Comparison of ENCODE assay signal across 17 cellular contexts in genomic region chr13:31749929-31750328, GRCh38. TPM values are rescaled to one million over a fixed set of nuclear protein-coding genes. Genes with fewer than 3 reads are reported as not detected.
DNase-seq lines count a peak whose midpoint lies in the region; ATAC-seq and FAIRE-seq lines count a peak whose summit lies in the region.
"Had no signal": no experiment of that assay in that cellular context is flagged by ENCODE, and none has a peak within 500 bp of the region (broad histone marks: within the 10 kb centered on the region; RNA-seq: fewer than 3 reads in every experiment).

No MANE protein-coding gene starts in this region.

- H3K4me2 ChIP-seq in Karpas-422 (ENCODE audit: low read depth, low read length, poor library complexity, severe bottlenecking) = no peak overlapping the region

- no peaks in the 10 kb centered on the region for H3K36me3 Mint-ChIP-seq in immature natural killer cell
- no peaks in the 10 kb centered on the region for H3K36me3 Mint-ChIP-seq in activated naive CD4-positive, alpha-beta T cell treated with anti-CD3 and anti-CD28 coated beads for 36 hours (ENCODE audit: low read depth)

- H3K27ac Mint-ChIP-seq in immature natural killer cell = no peak overlapping the region
- H3K27ac Mint-ChIP-seq in activated naive CD4-positive, alpha-beta T cell treated with anti-CD3 and anti-CD28 coated beads for 36 hours = no peak overlapping the region

- H3K9me3 Mint-ChIP-seq in immature natural killer cell = no peaks in the 10 kb centered on the region
- no peaks in the 10 kb centered on the region for H3K9me3 Mint-ChIP-seq in activated naive CD4-positive, alpha-beta T cell treated with anti-CD3 and anti-CD28 coated beads for 36 hours

- H4K20me1 ChIP-seq in Karpas-422 (ENCODE audit: insufficient read depth, low read depth, low read length) = no peaks in the 10 kb centered on the region

- no peaks in the 10 kb centered on the region for H3K36me3 ChIP-seq in Karpas-422 (ENCODE audit: insufficient read depth, low read length)
- H3K36me3 ChIP-seq: HAP-1 had no signal

- no peak overlapping the region for H3K4me3 ChIP-seq in Karpas-422 (ENCODE audit: low read length)
- H3K4me3 ChIP-seq: coronary artery, HAP-1, SK-N-MC, testis had no signal

- H2AFZ ChIP-seq in Karpas-422 (ENCODE audit: low read length) = no peak overlapping the region

- DNase-seq in AG08395 (ENCODE audit: low spot score) = peak; percentile 83
- DNase-seq in Karpas-422 = peak; percentile 27
- DNase-seq in amniotic stem cell (lab: John Stamatoyannopoulos, UW) = peak; percentile 80
- peak; percentile 71 for DNase-seq in hepatic stellate cell (ENCODE audit: low spot score)
- DNase-seq in immature natural killer cell = no peak
- no peak for DNase-seq in frontal cortex (ENCODE audit: low spot score in 2 of 2)
- DNase-seq in activated naive CD4-positive, alpha-beta T cell treated with anti-CD3 and anti-CD28 coated beads for 36 hours = no peak
- DNase-seq: activated effector memory CD4-positive, alpha-beta T cell treated with anti-CD3 and anti-CD28 coated beads, Interleukin-2, amount 50 U/mL, for 16 hours; hypothalamus; NCI-H345; testis had no signal

- no peaks in the 10 kb centered on the region for H3K9me2 ChIP-seq in Karpas-422 (replicated peaks; ENCODE audit: insufficient read depth, low read length)

- no peaks in the 10 kb centered on the region for H3K27me3 ChIP-seq in Karpas-422 (ENCODE audit: low read length)
- H3K27me3 ChIP-seq: testis had no signal

- no peaks in the 10 kb centered on the region for H3K9me3 ChIP-seq in Karpas-422 (ENCODE audit: low read length)
- H3K9me3 ChIP-seq: HAP-1, testis had no signal

- no peaks in the 10 kb centered on the region for H3K4me1 Mint-ChIP-seq in immature natural killer cell
- no peaks in the 10 kb centered on the region for H3K4me1 Mint-ChIP-seq in activated naive CD4-positive, alpha-beta T cell treated with anti-CD3 and anti-CD28 coated beads for 36 hours (ENCODE audit: low read depth)

- H3K9ac ChIP-seq in Karpas-422 (ENCODE audit: low read length) = no peak overlapping the region

- no peak for FAIRE-seq in frontal cortex (lab: Jason Lieb, UNC)

- H3K27me3 Mint-ChIP-seq in immature natural killer cell (ENCODE audit: low read depth in 3 of 3) = peaks cover 3 to 17% (median 3%) of the 10 kb centered on the region in 3 donors
- peaks cover 2% of the 10 kb centered on the region for H3K27me3 Mint-ChIP-seq in activated naive CD4-positive, alpha-beta T cell treated with anti-CD3 and anti-CD28 coated beads for 36 hours (ENCODE audit: low read depth)

- CTCF ChIA-PET in activated naive CD4-positive, alpha-beta T cell treated with anti-CD3 and anti-CD28 coated beads for 36 hours (lab: Charles Lee) = no interaction called here

- no peaks in the 10 kb centered on the region for H3K4me1 ChIP-seq in Karpas-422 (ENCODE audit: low read length)
- H3K4me1 ChIP-seq: HAP-1, testis had no signal

- intact Hi-C loops in activated naive CD4-positive, alpha-beta T cell treated with anti-CD3 and anti-CD28 coated beads for 36 hours (cut with micrococcal nuclease) = no loop called here

- no peak for ATAC-seq in GM18870 (IDR thresholded peaks at IDR 0.05; ENCODE audit: unreplicated experiment)
- ATAC-seq: activated CD4-positive, CD25-positive, alpha-beta regulatory T cell treated with anti-CD3 and anti-CD28 coated beads, Interleukin-2, amount 50 U/mL, for 24 hours had no signal

- no peak overlapping the region for H3K4me3 Mint-ChIP-seq in immature natural killer cell
- H3K4me3 Mint-ChIP-seq in activated naive CD4-positive, alpha-beta T cell treated with anti-CD3 and anti-CD28 coated beads for 36 hours = no peak overlapping the region

- no peak overlapping the region for H3K27ac ChIP-seq in Karpas-422 (ENCODE audit: low read length)
- H3K27ac ChIP-seq: coronary artery, SK-N-MC, testis had no signal

- H3K79me2 ChIP-seq in Karpas-422 (ENCODE audit: low read length) = no peaks in the 10 kb centered on the region

RNA-seq across cellular contexts. Expression of gene RXFP2, which starts 10.6 kb away (rescaled TPM):
- total RNA-seq in Karpas-422 (2014; rRNA removed; shearing (Covaris generic); ENCODE audit: low replicate concordance) = not detected in 2 replicates
- not detected for polyA plus RNA-seq in immature natural killer cell
- total RNA-seq in frontal cortex = 0.82 TPM
- not detected for total RNA-seq in activated naive CD4-positive, alpha-beta T cell treated with anti-CD3 and anti-CD28 coated beads for 36 hours
- total RNA-seq: mesenteric fat pad had no signal

Comparison
In these comparisons a context has a peak if more than half of its experiments do, and no peak if none do; other contexts are left out.
1. DNase-seq: peak in AG08395 (single experiment), Karpas-422 (single experiment), amniotic stem cell (single experiment) and hepatic stellate cell (single experiment); none in immature natural killer cell (0 of 3), frontal cortex (0 of 2) and activated naive CD4-positive, alpha-beta T cell treated with anti-CD3 and anti-CD28 coated beads for 36 hours (single experiment).